ENCODE assay signal across 8 cellular contexts in genomic region chr22:24182574-24183246, GRCh38. TPM values are rescaled to one million over a fixed set of nuclear protein-coding genes. Genes with fewer than 3 reads are reported as not detected.
DNase-seq lines count a peak whose midpoint lies in the region; ATAC-seq and TF ChIP-seq lines count a peak whose summit lies in the region.
"Not testable (repeated sequence)": the region's sequence is repeated elsewhere in the genome, so short reads cannot be mapped to it uniquely, and the experiment has no call there.

No MANE protein-coding gene starts in this region.

- H3K4me2 ChIP-seq in Loucy (ENCODE audit: low read depth, low read length, poor library complexity, severe bottlenecking); fibroblast of lung (ENCODE audit: extremely low read depth, insufficient read depth, low read length); hepatocyte: not testable (repeated sequence)

- not testable (repeated sequence) for H3K27me3 Mint-ChIP-seq in osteocyte (ENCODE audit: unreplicated experiment)

- not testable (repeated sequence) for ATAC-seq in aorta (ENCODE audit: low FRiP score)

- H3K9me3 ChIP-seq in Loucy (ENCODE audit: insufficient read depth, low read depth, low read length); fibroblast of lung (ENCODE audit: control insufficient read depth, insufficient read depth, low read depth, low read length); hepatocyte (ENCODE audit: low read depth); aorta (ENCODE audit: control insufficient read depth, low read length): not testable (repeated sequence)

- peak; percentile 21 for DNase-seq in EH (ENCODE audit: low read depth)
- peak; percentile 45 for DNase-seq in SK-N-DZ (ENCODE audit: low spot score)
- DNase-seq in astrocyte of the spinal cord (ENCODE audit: low read depth, low spot score); fibroblast of lung (ENCODE audit: low read depth in 2 of 2); hepatocyte (ENCODE audit: low spot score); osteocyte (ENCODE audit: extremely low spot score, unreplicated experiment): not testable (repeated sequence)
- peak; percentile 46 to 75 for DNase-seq in aorta

- not testable (repeated sequence) for H2AFZ ChIP-seq in Loucy (ENCODE audit: low read length); fibroblast of lung (ENCODE audit: low read length); hepatocyte

- not testable (repeated sequence) for H3K4me3 Mint-ChIP-seq in osteocyte (ENCODE audit: unreplicated experiment)

- H3K36me3 Mint-ChIP-seq in osteocyte (ENCODE audit: unreplicated experiment): not testable (repeated sequence)

- WGBS in hepatocyte (ENCODE audit: low lambda C conversion rate, missing lambda C conversion rate): 84% methylated on average over 18 of the region's 18 CpGs
- 72 to 76% methylated on average over 17 to 18 of the region's 18 CpGs for WGBS in aorta, 2 donors

- H3K9ac ChIP-seq in Loucy (ENCODE audit: low read depth, low read length, poor library complexity, severe bottlenecking); fibroblast of lung (ENCODE audit: insufficient read depth, low read length): not testable (repeated sequence)

- intact Hi-C loops in aorta (cut with DNase I): not testable (repeated sequence)

- H3K79me2 ChIP-seq in Loucy (ENCODE audit: insufficient read depth, low read length); fibroblast of lung (ENCODE audit: control insufficient read depth, insufficient read depth, low read length); hepatocyte: not testable (repeated sequence)

- not testable (repeated sequence) for H3K4me3 ChIP-seq in Loucy (ENCODE audit: low read length, poor library complexity, severe bottlenecking); astrocyte of the spinal cord (ENCODE audit: low read depth, low read length); fibroblast of lung (replicated peaks in 1 of 4; ENCODE audit: control extremely low read depth in 1 of 4, insufficient read depth in 1 of 4, low read depth in 3 of 4, low read length in 4 of 4); hepatocyte; aorta (ENCODE audit: low read length in 2 of 2)

- H3K27ac Mint-ChIP-seq in osteocyte (ENCODE audit: unreplicated experiment): not testable (repeated sequence)

- H3K4me1 ChIP-seq in Loucy (ENCODE audit: insufficient read depth, low read length, poor library complexity, severe bottlenecking); fibroblast of lung (ENCODE audit: control insufficient read depth, extremely low read depth, insufficient read depth, low read length); hepatocyte (ENCODE audit: insufficient read depth); aorta (ENCODE audit: control insufficient read depth in 1 of 2, insufficient read depth in 2 of 2, low read length in 2 of 2): not testable (repeated sequence)

- in situ Hi-C loops in astrocyte of the spinal cord (cut with HindIII; ENCODE audit: low sequenced_read_pairs): not testable (repeated sequence)

- not testable (repeated sequence) for H3K9me2 ChIP-seq in Loucy (replicated peaks; ENCODE audit: low read depth, low read length); hepatocyte (replicated peaks; ENCODE audit: insufficient read depth)

- H3K36me3 ChIP-seq in Loucy (ENCODE audit: insufficient read depth, low read length): peaks cover 16% of the 10 kb centered on the region; the same call in 1 of the 2 replicates
- not testable (repeated sequence) for H3K36me3 ChIP-seq in fibroblast of lung (ENCODE audit: control insufficient read depth, insufficient read depth, low read length); hepatocyte (replicated peaks; ENCODE audit: insufficient read depth, low read depth); aorta (ENCODE audit: control insufficient read depth in 1 of 2, insufficient read depth in 2 of 2, low read length in 1 of 2)

- H3K27me3 ChIP-seq in Loucy (ENCODE audit: insufficient read depth, low read length, poor library complexity, severe bottlenecking); fibroblast of lung (ENCODE audit: control insufficient read depth, insufficient read depth, low read length); hepatocyte; aorta (ENCODE audit: control insufficient read depth in 1 of 2, insufficient read depth in 2 of 2, low read length in 1 of 2): not testable (repeated sequence)

- H3K4me1 Mint-ChIP-seq in osteocyte (ENCODE audit: unreplicated experiment): peaks cover 15% of the 10 kb centered on the region

- H3F3A ChIP-seq in Loucy (ENCODE audit: low read depth): not testable (repeated sequence)

- H4K20me1 ChIP-seq in Loucy (ENCODE audit: insufficient read depth, low read length, poor library complexity, severe bottlenecking); fibroblast of lung (ENCODE audit: control insufficient read depth, extremely low read depth, insufficient read depth, low read length); hepatocyte (ENCODE audit: insufficient read depth, poor library complexity, severe bottlenecking): not testable (repeated sequence)

- not testable (repeated sequence) for H3K27ac ChIP-seq in fibroblast of lung (ENCODE audit: insufficient read depth, low read length); hepatocyte; aorta (ENCODE audit: low read depth in 1 of 2, low read length in 2 of 2)

- H3K9me3 Mint-ChIP-seq in osteocyte (ENCODE audit: unreplicated experiment): not testable (repeated sequence)

- peak; percentile 57 for TF ChIP-seq CTCF in Loucy (conservative IDR thresholded peaks at IDR 0.05; ENCODE audit: low read length)
- peak; percentile 8 for TF ChIP-seq CTCF in astrocyte of the spinal cord (IDR thresholded peaks at IDR 0.05; ENCODE audit: low read depth, low read length)
- peak; percentile 9 to 32 for TF ChIP-seq CTCF in fibroblast of lung (conservative IDR thresholded peaks at IDR 0.05 in 1 of 2, IDR thresholded peaks at IDR 0.05 in 1 of 2; ENCODE audit: low read depth in 1 of 2, low read length in 2 of 2)
- peak; percentile 22 for TF ChIP-seq CTCF in hepatocyte (IDR thresholded peaks at IDR 0.05; ENCODE audit: poor library complexity)
- TF ChIP-seq CTCF in osteocyte (IDR thresholded peaks at IDR 0.05): peak; percentile 34

RNA-seq across cellular contexts. Expression of gene SUSD2, which starts 1.4 kb away (rescaled TPM):
- polyA plus RNA-seq in SK-N-DZ (2014; cell fraction: cytosol; rRNA removed): 0.53 and 0.60 TPM in 2 replicates
- 0.70 and 2.1 TPM in 2 replicates for polyA plus RNA-seq in SK-N-DZ (2014; cell fraction: nucleus; rRNA removed)
- total RNA-seq in fibroblast of lung (0.77 and 10.6 TPM in 2 replicates), hepatocyte (6.1 and 9.7 TPM in 2 replicates), osteocyte (4.2 and 4.5 TPM in 2 replicates), aorta (10 to 100 TPM; 11.2 to 15.0 TPM)
- polyA plus RNA-seq in fibroblast of lung (10.5 and 11.9 TPM in 2 replicates), hepatocyte (6.9 and 10.8 TPM in 2 replicates), aorta (10 to 100 TPM in 1 of 2 donors, 1 to 10 TPM in 1; 7.1 to 79.5 TPM)
- 18.5 and 23.8 TPM in 2 replicates for polyA plus RNA-seq in fibroblast of lung (2012)
- polyA minus RNA-seq in fibroblast of lung (ENCODE audit: low replicate concordance): 14.8 and 45.0 TPM in 2 replicates
